21 cellular contexts compared by ENCODE assay signal in the genomic region with DNA sequence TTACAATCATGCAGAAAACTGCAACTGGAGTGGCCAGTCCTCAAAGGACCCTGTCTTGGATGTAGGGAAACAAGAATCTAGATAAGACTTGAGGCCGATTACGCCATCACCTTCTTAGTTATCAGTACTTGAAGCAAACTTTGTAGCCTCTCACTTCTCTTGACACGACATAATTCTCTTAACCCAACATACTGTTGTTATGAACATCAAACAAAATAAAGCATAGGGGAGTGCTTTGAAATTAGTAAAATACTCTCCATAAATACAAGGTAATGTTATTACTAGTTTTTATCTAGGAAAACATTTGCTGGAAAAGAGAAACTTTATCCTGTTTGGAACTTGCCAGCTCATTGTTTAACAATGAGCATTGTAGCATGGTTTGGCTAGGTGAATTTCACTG.
"Had no signal": no experiment of that assay in that cellular context is flagged by ENCODE, and none has a peak within 500 bp of the region (broad histone marks: within the 10 kb centered on the region; RNA-seq: fewer than 3 reads in every experiment).

No MANE protein-coding gene starts in this region.

- DNase-seq: colonic mucosa; effector memory CD8-positive, alpha-beta T cell; foreskin keratinocyte; glutamatergic neuron; heart right ventricle; hypothalamus; immature natural killer cell; islet precursor cell; kidney glomerular epithelial cell; left ventricle myocardium superior; lower lobe of right lung; mucosa of descending colon; naive B cell; stimulated activated CD4-positive, alpha-beta T cell treated with anti-CD3 and anti-CD28 coated beads, Interleukin-12 subunit alpha, Interleukin-12 subunit beta, amount 100 ng/mL, for 4 hours; stimulated activated CD4-positive, alpha-beta T cell treated with anti-CD3 and anti-CD28 coated beads, Interleukin-1b, Interleukin-23, amount 100 ng/mL, for 48 hours; stimulated activated CD4-positive, alpha-beta T cell treated with anti-CD3 and anti-CD28 coated beads, Interleukin-4, amount 100 ng/mL, for 1 hour; stimulated activated CD8-positive, alpha-beta memory T cell treated with anti-CD3 and anti-CD28 coated beads, Interleukin-4, amount 100 ng/mL, for 48 hours; stimulated activated naive CD8-positive, alpha-beta T cell treated with anti-CD3 and anti-CD28 coated beads, Interleukin-15, Interleukin-2, amounts not matched to agents 100 U/mL and 50 U/mL, for 24 hours; substantia nigra; testis; tibial artery had no signal
